Comparison of ENCODE assay signal across 17 cellular contexts in the genomic region with DNA sequence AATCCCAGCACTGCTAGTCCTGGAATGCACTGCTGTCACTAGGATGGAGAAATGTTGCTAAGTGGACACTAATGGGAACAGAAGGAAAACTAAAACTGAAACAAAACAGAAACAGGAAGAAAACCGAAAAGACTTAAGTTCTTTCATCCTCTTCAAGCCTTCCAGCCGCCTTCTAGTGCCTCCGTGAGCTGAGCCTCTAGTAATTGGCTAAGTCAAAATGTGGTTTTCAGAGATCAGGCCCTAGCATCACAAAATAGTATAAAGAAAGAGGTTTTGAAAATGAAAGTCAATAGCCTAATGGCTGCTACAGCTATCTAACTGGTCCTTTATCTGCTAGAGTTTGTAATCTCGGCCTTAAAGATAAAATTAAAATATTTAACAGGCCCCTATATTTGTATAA.
DNase-seq lines count a peak whose midpoint lies in the region; ATAC-seq and TF ChIP-seq lines count a peak whose summit lies in the region.
"Had no signal": no experiment of that assay in that cellular context is flagged by ENCODE, and none has a peak within 500 bp of the region (broad histone marks: within the 10 kb centered on the region; RNA-seq: fewer than 3 reads in every experiment).

No MANE protein-coding gene starts in this region.

- H3K4me3 Mint-ChIP-seq in IgD-negative memory B cell (peak overlapping the region in 3 of 4 donors; percentile 51 to 87 (median 84)), memory B cell (peak overlapping the region; percentile 50), progenitor cell of endocrine pancreas (ENCODE audit: low read depth) (no peak overlapping the region)
- H3K4me3 Mint-ChIP-seq: activated naive CD4-positive, alpha-beta T cell treated with anti-CD3 and anti-CD28 coated beads, Interleukin-2, amount 50 U/mL, for 24 hours; T-helper 1 cell treated with Interleukin-12 subunit alpha and Interleukin-12 subunit beta and Interleukin-4 antibody, amounts not matched to agents 30 μg/mL and 1 μg/mL, for 36 hours had no signal

- no peaks in the 10 kb centered on the region for H3F3A ChIP-seq in GM23248 (ENCODE audit: insufficient read depth)

- H3K4me2 ChIP-seq in GM23248 (ENCODE audit: unreplicated experiment) = no peak overlapping the region

- no peaks in the 10 kb centered on the region for H3K27me3 ChIP-seq in GM23248 (replicated peaks; ENCODE audit: insufficient read depth)
- H3K27me3 ChIP-seq: BE2C had no signal

- no peaks in the 10 kb centered on the region for H3K79me2 ChIP-seq in GM23248 (ENCODE audit: insufficient read depth)

- no peaks in the 10 kb centered on the region for H3K27me3 Mint-ChIP-seq in IgD-negative memory B cell
- no peaks in the 10 kb centered on the region for H3K27me3 Mint-ChIP-seq in memory B cell
- H3K27me3 Mint-ChIP-seq in progenitor cell of endocrine pancreas = no peaks in the 10 kb centered on the region
- H3K27me3 Mint-ChIP-seq: activated naive CD4-positive, alpha-beta T cell treated with anti-CD3 and anti-CD28 coated beads, Interleukin-2, amount 50 U/mL, for 24 hours had no signal

- no peak overlapping the region for H3K9ac ChIP-seq in GM23248

- no peak overlapping the region for H3K27ac ChIP-seq in GM23248
- H3K27ac ChIP-seq: psoas muscle had no signal

- H3K27ac Mint-ChIP-seq in IgD-negative memory B cell (peak overlapping the region; percentile 7 to 82 (median 57)), memory B cell (peak overlapping the region; percentile 84), progenitor cell of endocrine pancreas (no peak overlapping the region)
- H3K27ac Mint-ChIP-seq: activated naive CD4-positive, alpha-beta T cell treated with anti-CD3 and anti-CD28 coated beads, Interleukin-2, amount 50 U/mL, for 24 hours; T-helper 1 cell treated with Interleukin-12 subunit alpha and Interleukin-12 subunit beta and Interleukin-4 antibody, amounts not matched to agents 30 μg/mL and 1 μg/mL, for 36 hours had no signal

- no peaks in the 10 kb centered on the region for H3K9me2 ChIP-seq in GM23248 (ENCODE audit: insufficient read depth)

- DNase-seq in GM23248 (no peak), memory B cell (ENCODE audit: low spot score in 2 of 2) (no peak), progenitor cell of endocrine pancreas (ENCODE audit: low spot score, unreplicated experiment) (no peak), NCI-H2107 (lab: John Stamatoyannopoulos, UW) (no peak), NCI-H2171 treated with DMSO at 0.1 percent for 48 hours (lab: John Stamatoyannopoulos, UW) (no peak), NCI-H1105 (lab: John Stamatoyannopoulos, UW) (no peak)
- DNase-seq: activated CD4-positive, CD25-positive, alpha-beta regulatory T cell treated with anti-CD3 and anti-CD28 coated beads, Interleukin-2, amount 50 U/mL, for 72 hours; activated CD8-positive, alpha-beta memory T cell treated with anti-CD3 and anti-CD28 coated beads, Interleukin-2, amount 50 U/mL, for 4 hours; BE2C; effector memory CD4-positive, alpha-beta T cell; NCI-H187; psoas muscle; stimulated activated CD4-positive, alpha-beta T cell treated with anti-CD3 and anti-CD28 coated beads, Interleukin-12 subunit alpha, Interleukin-12 subunit beta, amount 100 ng/mL, for 4 hours had no signal

- 69 to 73% methylated on average over 4 of the region's 4 CpGs for WGBS in GM23248 (ENCODE audit: low coverage in 1 of 2, low lambda C conversion rate in 2 of 2, missing lambda C conversion rate in 2 of 2), 2 experiments

- H3K4me1 Mint-ChIP-seq in IgD-negative memory B cell (peaks cover 16 to 30% (median 23%) of the 10 kb centered on the region in 3 donors), memory B cell (peaks cover 17% of the 10 kb centered on the region), progenitor cell of endocrine pancreas (ENCODE audit: low read depth) (peaks cover 12% of the 10 kb centered on the region)
- H3K4me1 Mint-ChIP-seq: activated naive CD4-positive, alpha-beta T cell treated with anti-CD3 and anti-CD28 coated beads, Interleukin-2, amount 50 U/mL, for 24 hours had no signal

- H4K20me1 ChIP-seq in GM23248 (ENCODE audit: insufficient read depth) = no peaks in the 10 kb centered on the region

- H3K36me3 Mint-ChIP-seq in IgD-negative memory B cell (no peaks in the 10 kb centered on the region), memory B cell (no peaks in the 10 kb centered on the region), progenitor cell of endocrine pancreas (ENCODE audit: insufficient read depth) (no peaks in the 10 kb centered on the region)
- H3K36me3 Mint-ChIP-seq: activated naive CD4-positive, alpha-beta T cell treated with anti-CD3 and anti-CD28 coated beads, Interleukin-2, amount 50 U/mL, for 24 hours had no signal

- peaks cover 0 to 4% (median 0%) of the 10 kb centered on the region in 3 donors for H3K9me3 Mint-ChIP-seq in IgD-negative memory B cell
- peaks cover 2% of the 10 kb centered on the region for H3K9me3 Mint-ChIP-seq in memory B cell
- no peaks in the 10 kb centered on the region for H3K9me3 Mint-ChIP-seq in progenitor cell of endocrine pancreas (ENCODE audit: low read depth)
- H3K9me3 Mint-ChIP-seq: T-helper 1 cell treated with Interleukin-12 subunit alpha and Interleukin-12 subunit beta and Interleukin-4 antibody, amounts not matched to agents 30 μg/mL and 1 μg/mL, for 36 hours had no signal

- H3K9me3 ChIP-seq in GM23248 (ENCODE audit: low read depth) = no peaks in the 10 kb centered on the region
- H3K9me3 ChIP-seq: BE2C, psoas muscle had no signal

- in situ Hi-C loops in GM23248 (cut with MboI) = loop anchor here (25.0 kb wide), 1 partner anchor 1119 kb away; no protein-coding TSS in a partner anchor

- H2AFZ ChIP-seq in GM23248 = peak overlapping the region; percentile 55

- H3K36me3 ChIP-seq in GM23248 (ENCODE audit: low read depth) = no peaks in the 10 kb centered on the region
- H3K36me3 ChIP-seq: BE2C had no signal

- peak; percentile 92 for ATAC-seq in GM18867 (IDR thresholded peaks at IDR 0.05; ENCODE audit: unreplicated experiment)
- ATAC-seq in memory B cell (ENCODE audit: low read depth) = peak; percentile 59
- ATAC-seq: psoas muscle had no signal

- TF ChIP-seq CTCF in progenitor cell of endocrine pancreas (IDR thresholded peaks at IDR 0.05; ENCODE audit: unreplicated experiment) = no peak

- H3K4me1 ChIP-seq in GM23248 (ENCODE audit: insufficient read depth) = no peaks in the 10 kb centered on the region
- H3K4me1 ChIP-seq: BE2C, psoas muscle had no signal

- H3K4me3 ChIP-seq in GM23248 = no peak overlapping the region
- H3K4me3 ChIP-seq: psoas muscle had no signal
